ENCODE assay signal across 1 cellular context in the genomic region with DNA sequence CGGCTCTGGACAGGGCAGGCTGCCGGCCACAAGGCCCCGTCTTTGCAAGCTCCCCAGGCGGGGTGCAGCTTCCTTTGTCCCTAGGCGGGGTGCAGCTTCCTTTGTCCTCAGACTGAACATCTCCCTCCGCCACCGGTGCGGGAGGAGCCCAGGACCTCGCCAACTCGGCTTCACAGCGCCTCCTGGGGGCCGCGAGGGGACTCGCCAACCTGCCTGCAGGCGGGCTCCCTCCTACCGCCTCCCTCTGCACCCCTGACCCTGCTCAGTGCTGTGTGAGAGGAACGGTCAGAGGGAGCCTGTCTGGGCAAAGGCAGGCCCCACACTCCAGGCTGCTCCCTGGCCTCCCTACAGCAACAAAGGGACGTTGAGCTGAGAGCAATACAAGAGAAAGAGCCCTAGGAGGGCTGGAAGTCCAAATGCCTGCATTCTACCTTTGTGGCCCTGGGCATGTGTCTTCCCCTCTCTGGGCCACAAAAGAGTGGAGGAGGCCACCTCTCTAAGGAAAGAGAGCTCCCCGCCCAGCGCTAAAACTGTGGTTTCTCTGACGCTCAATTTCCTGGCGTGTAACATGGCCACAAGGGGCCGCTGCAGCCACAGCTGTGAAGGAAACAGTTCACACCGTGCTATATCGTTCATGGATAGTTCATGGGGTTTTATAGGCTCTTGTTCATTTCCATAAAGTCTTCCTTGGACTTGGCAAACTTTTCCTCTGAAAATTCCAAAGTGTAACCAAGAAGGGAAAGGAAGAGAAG.
TF ChIP-seq lines count a peak whose summit lies in the region.

No MANE protein-coding gene starts in this region.

TF ChIP-seq in IMR-90, 13 proteins besides CTCF, POLR2A, EP300 and RAD21:
- TF ChIP-seq RCOR1 (IDR thresholded peaks at IDR 0.05; ENCODE audit: insufficient replicate concordance, low read length) (no peak), SMC3 (IDR thresholded peaks at IDR 0.05; ENCODE audit: low read depth, low read length) (peak; percentile 88), CHD1 (IDR thresholded peaks at IDR 0.05; ENCODE audit: low read depth, low read length) (0 out of 2 replicates have a peak, but pooled peaks have one; percentile 70), MAZ (IDR thresholded peaks at IDR 0.05; ENCODE audit: borderline replicate concordance, low read depth, low read length) (peak; percentile 22; the same call in 1 of the 2 replicates)
